In genomic region chr6:42224222-42225042, GRCh38 we compare ENCODE assay signal across 8 cellular contexts. TPM values are rescaled to one million over a fixed set of nuclear protein-coding genes. Genes with fewer than 3 reads are reported as not detected.
DNase-seq lines count a peak whose midpoint lies in the region; ATAC-seq and TF ChIP-seq lines count a peak whose summit lies in the region.

No MANE protein-coding gene starts in this region.

- H4K20me1 ChIP-seq in OCI-LY7 (ENCODE audit: insufficient read depth, low read length), result no peaks in the 10 kb centered on the region

- H3K4me1 ChIP-seq in adipocyte (ENCODE audit: control insufficient read depth, insufficient read depth, low read length), result peaks cover 18% of the 10 kb centered on the region
- H3K4me1 ChIP-seq in transverse colon, result peaks cover 0 to 38% (median 23%) of the 10 kb centered on the region in 4 donors
- peaks cover 6% of the 10 kb centered on the region for H3K4me1 ChIP-seq in OCI-LY7 (ENCODE audit: insufficient read depth, low read length, poor library complexity, severe bottlenecking)

- H3K27ac ChIP-seq in transverse colon, result peak overlapping the region; percentile 35 to 74 (median 52)
- no peak overlapping the region for H3K27ac ChIP-seq in OCI-LY7 (ENCODE audit: low read depth, low read length, poor library complexity, severe bottlenecking)

- TF ChIP-seq CTCF in transverse colon (IDR thresholded peaks at IDR 0.05) (no peak), OCI-LY7 (conservative IDR thresholded peaks at IDR 0.05; ENCODE audit: low read length) (no peak)

- TF ChIP-seq POLR2A in transverse colon (IDR thresholded peaks at IDR 0.05), result no peak

- peak; percentile 71 for ATAC-seq in GM19397 (IDR thresholded peaks at IDR 0.05; ENCODE audit: unreplicated experiment)
- peak; percentile 90 for ATAC-seq in HG03342 (IDR thresholded peaks at IDR 0.05; ENCODE audit: unreplicated experiment)

- CTCF ChIA-PET in OCI-LY7 (lab: Charles Lee; ENCODE audit: unreplicated experiment), result no interaction called here

- no peak overlapping the region for H2AFZ ChIP-seq in OCI-LY7 (ENCODE audit: low read length)

- no peaks in the 10 kb centered on the region for H3K79me2 ChIP-seq in OCI-LY7 (ENCODE audit: insufficient read depth, low read depth, low read length)

- H3K4me2 ChIP-seq in OCI-LY7 (ENCODE audit: low read length), result no peak overlapping the region

- 43 to 47% methylated on average over 12 of the region's 12 CpGs for WGBS in transverse colon (ENCODE audit: low coverage in 1 of 2), 2 donors

- intact Hi-C loops in transverse colon (cut with DNase I; ENCODE audit: low total_unique reads) (no loop called here), OCI-LY7 (cut with micrococcal nuclease; ENCODE audit: unreplicated experiment) (no loop called here)

- BruUV-seq in OCI-LY7 (replicated peaks; lab: Mats Ljungman, UMichigan), result no TSS peak

- H3K27me3 ChIP-seq in adipocyte (replicated peaks; ENCODE audit: control insufficient read depth, insufficient read depth, low read length) (no peaks in the 10 kb centered on the region), transverse colon (no peaks in the 10 kb centered on the region)

- H3K4me3 ChIP-seq in adipocyte (ENCODE audit: low read length) (no peak overlapping the region), transverse colon (no peak overlapping the region), OCI-LY7 (ENCODE audit: low read depth, low read length, poor library complexity, severe bottlenecking) (no peak overlapping the region)

- H3K9me3 ChIP-seq in adipocyte (ENCODE audit: control insufficient read depth, low read length) (no peaks in the 10 kb centered on the region), transverse colon (no peaks in the 10 kb centered on the region), OCI-LY7 (ENCODE audit: low read length) (no peaks in the 10 kb centered on the region)

- POLR2A ChIA-PET in OCI-LY7 (lab: Charles Lee), result interaction anchor here (0.6 to 1.8 kb wide), 3 partner anchors 9 to 43 kb away, joined by 3 to 7 read pairs (median 4); no protein-coding TSS in a partner anchor

- H3K36me3 ChIP-seq in adipocyte (ENCODE audit: control insufficient read depth, insufficient read depth, low read length, severe bottlenecking) (no peaks in the 10 kb centered on the region), transverse colon (no peaks in the 10 kb centered on the region), OCI-LY7 (ENCODE audit: insufficient read depth, low read length) (no peaks in the 10 kb centered on the region)

- in situ Hi-C loops in transverse colon (cut with MboI; ENCODE audit: low pct_ligation_motif_present in 1 of 4, low pct_unique_long_range_greater_than_20kb in 1 of 4, low sequenced_read_pairs in 3 of 4), result loop anchor here in 2 of 4 donors (25.0 kb wide), 2 partner anchors 287 to 312 kb away; partner anchors contain the start of genes BYSL (in 1 of the 2), CCND3 (in 1 of the 2) and MED20 (in 1 of the 2)

- no peak overlapping the region for H3K9ac ChIP-seq in adipocyte (ENCODE audit: low read length)

- H3K9me2 ChIP-seq in OCI-LY7 (ENCODE audit: insufficient read depth, low read length), result no peaks in the 10 kb centered on the region

- DNase-seq in DMS53 (lab: John Stamatoyannopoulos, UW) (peak; percentile 78), adipocyte (ENCODE audit: low read depth) (peak; percentile 58), transverse colon (no peak), OCI-LY7 (ENCODE audit: low spot score) (no peak), NCI-H345 (lab: John Stamatoyannopoulos, UW) (no peak), DMS79 (lab: John Stamatoyannopoulos, UW) (no peak)

- no peak for TF ChIP-seq EP300 in transverse colon (IDR thresholded peaks at IDR 0.05; ENCODE audit: low read depth)

RNA-seq across cellular contexts. Expression of gene MRPS10, which starts 6.8 kb away (rescaled TPM):
- total RNA-seq in transverse colon, result 10 to 100 TPM; 23.6 to 75.4 (median 24.6) TPM
- 25.1 and 25.8 TPM in 2 replicates for total RNA-seq in OCI-LY7 (2014; rRNA removed; shearing (Covaris generic))
- total RNA-seq in OCI-LY7 (2022), result 44.6 and 45.0 TPM in 2 replicates

RNA-seq across cellular contexts. Expression of gene GUCA1B, which starts 29.7 kb away (rescaled TPM):
- 1 to 10 TPM in 2 of 4 donors, under 1 TPM in 1, not detected in 1; 0.55 to 9.7 (median 1.1) TPM for total RNA-seq in transverse colon
- 1.4 and 1.9 TPM in 2 replicates for total RNA-seq in OCI-LY7 (2014; rRNA removed; shearing (Covaris generic))
- 3.0 and 4.3 TPM in 2 replicates for total RNA-seq in OCI-LY7 (2022)

RNA-seq across cellular contexts. Expression of gene GUCA1A, which starts 51.3 kb away (rescaled TPM):
- not detected for total RNA-seq in transverse colon
- total RNA-seq in OCI-LY7 (2014; rRNA removed; shearing (Covaris generic)), result not detected in 2 replicates
- total RNA-seq in OCI-LY7 (2022), result not detected in 2 replicates

Comparison
In these comparisons a context has a peak if more than half of its experiments do, and no peak if none do; other contexts are left out.
1. DNase-seq: peak in DMS53 (single experiment) and adipocyte (single experiment); none in transverse colon (single experiment), OCI-LY7 (single experiment), NCI-H345 (single experiment) and DMS79 (single experiment).